Comparison of ENCODE assay signal across 8 cellular contexts in the genomic region with DNA sequence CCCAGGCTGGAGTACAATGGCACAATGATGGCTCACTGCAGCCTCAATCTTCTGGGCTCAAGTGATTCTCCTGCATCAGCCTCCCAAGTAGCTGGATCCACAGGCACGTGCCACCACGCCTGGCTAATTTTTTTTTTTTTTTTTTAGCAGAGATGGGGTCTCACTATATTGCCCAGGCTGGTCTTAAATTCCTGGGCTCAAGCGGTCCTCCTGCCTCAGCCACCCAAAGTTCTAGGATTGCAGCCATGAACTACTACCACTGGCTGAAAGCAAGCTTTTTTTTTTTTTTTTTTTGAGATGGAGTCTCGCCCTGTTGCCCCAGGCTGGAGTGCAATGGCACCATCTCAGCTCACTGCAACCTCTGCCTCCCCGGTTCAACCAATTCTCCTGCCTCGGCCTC. TPM values are rescaled to one million over a fixed set of nuclear protein-coding genes. Genes with fewer than 3 reads are reported as not detected.
DNase-seq lines count a peak whose midpoint lies in the region; ATAC-seq and TF ChIP-seq lines count a peak whose summit lies in the region.
"Not testable (repeated sequence)": the region's sequence is repeated elsewhere in the genome, so short reads cannot be mapped to it uniquely, and the experiment has no call there.

No MANE protein-coding gene starts in this region.

- 96% methylated on average over 5 of the region's 6 CpGs for WGBS in mammary epithelial cell (ENCODE audit: low coverage, missing lambda C conversion rate)
- 80 to 89% methylated on average over 5 to 6 of the region's 6 CpGs for WGBS in esophagus squamous epithelium, 2 donors
- WGBS in prostate gland, result 92% methylated on average over 6 of the region's 6 CpGs
- 77% methylated on average over 6 of the region's 6 CpGs for WGBS in suprapubic skin

- H3K9me3 ChIP-seq in HEK293 (ENCODE audit: control insufficient read depth, insufficient read depth, low read depth, low read length); RWPE2 (ENCODE audit: severe bottlenecking); mammary epithelial cell (replicated peaks; ENCODE audit: insufficient read depth, low read length); esophagus squamous epithelium; mucosa of descending colon; prostate gland; suprapubic skin; vagina: not testable (repeated sequence)

- POLR2A ChIA-PET in HEK293 (lab: Yijun Ruan, JAX), result interaction anchor here (0.9 to 1.4 kb wide), 2 partner anchors 15 to 42 kb away, joined by 3 to 6 read pairs; no protein-coding TSS in a partner anchor

- not testable (repeated sequence) for H3K79me2 ChIP-seq in mammary epithelial cell (ENCODE audit: insufficient read depth, low read length)

- DNase-seq in RWPE2 (ENCODE audit: low spot score); mammary epithelial cell; esophagus squamous epithelium (lab: John Stamatoyannopoulos, UW); prostate gland (ENCODE audit: low spot score); suprapubic skin (ENCODE audit: low spot score in 2 of 2); vagina (ENCODE audit: extremely low spot score in 2 of 2): not testable (repeated sequence)
- DNase-seq in mucosa of descending colon, result peak in 2 of 3 donors; percentile 3 to 33

- not testable (repeated sequence) for H3K4me2 ChIP-seq in mammary epithelial cell (ENCODE audit: insufficient read depth, low read depth, low read length)

- not testable (repeated sequence) for H3K4me1 ChIP-seq in HEK293 (ENCODE audit: control insufficient read depth, insufficient read depth, low read length); prostate gland (replicated peaks); vagina
- peaks cover 21% of the 10 kb centered on the region for H3K4me1 ChIP-seq in RWPE2 (ENCODE audit: insufficient read depth, poor library complexity, severe bottlenecking)
- H3K4me1 ChIP-seq in mammary epithelial cell (ENCODE audit: insufficient read depth, low read length), result peaks cover 18% of the 10 kb centered on the region
- H3K4me1 ChIP-seq in esophagus squamous epithelium, result peaks cover 2 to 35% (median 5%) of the 10 kb centered on the region in 3 donors
- peaks cover 13% of the 10 kb centered on the region for H3K4me1 ChIP-seq in mucosa of descending colon (ENCODE audit: low read depth)
- H3K4me1 ChIP-seq in suprapubic skin, result peaks cover 14% of the 10 kb centered on the region

- ATAC-seq in RWPE2 (ENCODE audit: low read depth); mucosa of descending colon: not testable (repeated sequence)

- H4K20me1 ChIP-seq in mammary epithelial cell (ENCODE audit: insufficient read depth, low read length), result not testable (repeated sequence)

- CTCF ChIA-PET in HEK293 (lab: Yijun Ruan, JAX), result interaction anchor here (0.9 kb wide), 2 partner anchors 15 to 76 kb away, joined by 3 to 4 read pairs; a partner anchor contains a TSS
- CTCF ChIA-PET in mammary epithelial cell (lab: Charles Lee; ENCODE audit: low non-redundant PET), result not testable (repeated sequence)

- in situ Hi-C loops in mammary epithelial cell (cut with MboI; ENCODE audit: low sequenced_read_pairs in 2 of 2), result loop anchor here in 1 of 2 donors (25.0 kb wide), 1 partner anchor 826 kb away; a partner anchor contains a TSS

- TF ChIP-seq CTCF in HEK293 (tag by site-specific recombination; IDR thresholded peaks at IDR 0.05); RWPE2 (IDR thresholded peaks at IDR 0.05; ENCODE audit: poor library complexity, severe bottlenecking); mammary epithelial cell (conservative IDR thresholded peaks at IDR 0.05 in 1 of 2, IDR thresholded peaks at IDR 0.05 in 1 of 2; ENCODE audit: extremely low read depth in 1 of 2, insufficient read depth in 1 of 2, low read depth in 1 of 2, low read length in 2 of 2); esophagus squamous epithelium (IDR thresholded peaks at IDR 0.05); mucosa of descending colon (IDR thresholded peaks at IDR 0.05); prostate gland (IDR thresholded peaks at IDR 0.05); suprapubic skin (IDR thresholded peaks at IDR 0.05); vagina (IDR thresholded peaks at IDR 0.05): not testable (repeated sequence)

- intact Hi-C loops in mammary epithelial cell (cut with micrococcal nuclease); esophagus squamous epithelium (cut with DNase I); mucosa of descending colon (cut with DNase I, micrococcal nuclease); prostate gland (cut with DNase I); vagina (cut with DNase I): not testable (repeated sequence)

- not testable (repeated sequence) for BruUV-seq in mammary epithelial cell (replicated peaks; lab: Mats Ljungman, UMichigan)

- TF ChIP-seq EP300 in suprapubic skin (IDR thresholded peaks at IDR 0.05), result not testable (repeated sequence)

- H2AFZ ChIP-seq in mammary epithelial cell (ENCODE audit: low read depth, low read length), result not testable (repeated sequence)

- not testable (repeated sequence) for H3K36me3 ChIP-seq in HEK293 (ENCODE audit: control insufficient read depth in 2 of 2, insufficient read depth in 1 of 2, low read length in 2 of 2); RWPE2 (ENCODE audit: low read depth); mammary epithelial cell (ENCODE audit: insufficient read depth, low read length); esophagus squamous epithelium; mucosa of descending colon (ENCODE audit: low read depth); prostate gland; suprapubic skin; vagina

- H3K4me3 ChIP-seq in HEK293 (ENCODE audit: low read depth, low read length); RWPE2 (ENCODE audit: severe bottlenecking); mammary epithelial cell (replicated peaks in 1 of 3; ENCODE audit: insufficient read depth in 1 of 3, low read depth in 2 of 3, low read length in 3 of 3); esophagus squamous epithelium; mucosa of descending colon; prostate gland; suprapubic skin; vagina: not testable (repeated sequence)

- H3K27me3 ChIP-seq in RWPE2 (ENCODE audit: insufficient read depth, poor library complexity, severe bottlenecking); mammary epithelial cell (ENCODE audit: insufficient read depth, low read length); esophagus squamous epithelium; prostate gland (replicated peaks; ENCODE audit: insufficient read depth); suprapubic skin; vagina: not testable (repeated sequence)

- not testable (repeated sequence) for TF ChIP-seq POLR2A in esophagus squamous epithelium (IDR thresholded peaks at IDR 0.05); prostate gland (IDR thresholded peaks at IDR 0.05); suprapubic skin (IDR thresholded peaks at IDR 0.05); vagina (IDR thresholded peaks at IDR 0.05)

- dilution Hi-C loops in mammary epithelial cell (cut with HindIII; ENCODE audit: low sequenced_read_pairs), result loop anchor here (5.0 kb wide), 1 partner anchor 59 kb away; no protein-coding TSS in a partner anchor

- not testable (repeated sequence) for H3K27ac ChIP-seq in HEK293 (ENCODE audit: extremely low read depth, low read depth, low read length)
- H3K27ac ChIP-seq in RWPE2 (ENCODE audit: poor library complexity, severe bottlenecking), result peak overlapping the region; percentile 99
- peak overlapping the region; percentile 86 for H3K27ac ChIP-seq in mammary epithelial cell (ENCODE audit: insufficient read depth, low read depth, low read length)
- H3K27ac ChIP-seq in esophagus squamous epithelium, result peak overlapping the region in 3 of 4 donors; percentile 74 to 91 (median 89)
- peak overlapping the region; percentile 72 to 74 for H3K27ac ChIP-seq in prostate gland
- H3K27ac ChIP-seq in suprapubic skin, result peak overlapping the region; percentile 49
- H3K27ac ChIP-seq in vagina, result peak overlapping the region; percentile 26

- H3K9ac ChIP-seq in mammary epithelial cell (ENCODE audit: insufficient read depth, low read length), result not testable (repeated sequence)

RNA-seq across cellular contexts. Expression of a gene that starts 5.8 kb away (rescaled TPM):
- total RNA-seq in mammary epithelial cell (100 to 1,000 TPM in 1 of 2 donors, 10 to 100 TPM in 1; 51.5 to 152 TPM), esophagus squamous epithelium (100 to 1,000 TPM in 2 of 4 donors, 10 to 100 TPM in 2; 42.9 to 114 (median 82.0) TPM), mucosa of descending colon (100 to 1,000 TPM; 113 to 179 (median 161) TPM), prostate gland (100 to 1,000 TPM in 1 of 2 donors, 10 to 100 TPM in 1; 61.4 to 161 TPM), suprapubic skin (10 to 100 TPM; 45.0 to 66.0 (median 57.4) TPM), vagina (58.7 TPM)
- 217 TPM for polyA plus RNA-seq in mammary epithelial cell
- polyA minus RNA-seq in mammary epithelial cell, result 129 TPM

RNA-seq across cellular contexts. Expression of a gene that starts 53.8 kb away (rescaled TPM):
- total RNA-seq in mammary epithelial cell (10 to 100 TPM; 26.7 to 36.6 TPM), esophagus squamous epithelium (10 to 100 TPM; 13.3 to 23.4 (median 22.5) TPM), mucosa of descending colon (10 to 100 TPM; 11.1 to 22.5 (median 14.8) TPM), prostate gland (10 to 100 TPM; 22.7 to 38.3 TPM), suprapubic skin (10 to 100 TPM; 19.1 to 25.1 (median 23.3) TPM), vagina (18.9 TPM)
- polyA plus RNA-seq in mammary epithelial cell, result 21.4 TPM
- polyA minus RNA-seq in mammary epithelial cell, result 41.7 TPM

RNA-seq across cellular contexts. Expression of a gene that starts 53.8 kb away (rescaled TPM):
- 1 to 10 TPM; 4.0 to 4.2 TPM for total RNA-seq in mammary epithelial cell
- polyA plus RNA-seq in mammary epithelial cell, result 3.0 TPM
- 1.4 TPM for polyA minus RNA-seq in mammary epithelial cell
- 1 to 10 TPM in 1 of 4 donors, under 1 TPM in 2, not detected in 1; 0.35 to 1.1 (median 0.76) TPM for total RNA-seq in esophagus squamous epithelium
- total RNA-seq in mucosa of descending colon, result under 1 TPM; 0.32 to 0.48 (median 0.47) TPM
- total RNA-seq in prostate gland, result 1 to 10 TPM; 3.2 to 7.0 TPM
- 1 to 10 TPM in 1 of 4 donors, under 1 TPM in 2, not detected in 1; 0.57 to 1.6 (median 0.59) TPM for total RNA-seq in suprapubic skin
- 2.7 TPM for total RNA-seq in vagina
